ENCODE assay signal across 1 cellular context in genomic region chr10:43453266-43453831, GRCh38.
A peak's percentile ranks its signal among the peaks of the same experiment; 100 is the strongest.
TF ChIP-seq lines count a peak whose summit lies in the region.

No MANE protein-coding gene starts in this region.

TF ChIP-seq in GM12878, 131 proteins besides CTCF, POLR2A, EP300 and RAD21:
- TF ChIP-seq ZBTB11 (CRISPR knock-in tag; IDR thresholded peaks at IDR 0.05) (no peak), SUZ12 (IDR thresholded peaks at IDR 0.05; ENCODE audit: unreplicated experiment) (no peak), PAX5 (IDR thresholded peaks at IDR 0.05; ENCODE audit: borderline replicate concordance, low read depth, low read length) (no peak), CREM (IDR thresholded peaks at IDR 0.05; ENCODE audit: low read depth) (peak; percentile 49; the same call in 1 of the 2 replicates), MEF2A (IDR thresholded peaks at IDR 0.05; ENCODE audit: insufficient read depth, low read depth, low read length) (no peak), E2F8 (IDR thresholded peaks at IDR 0.05; ENCODE audit: low read depth, partially characterized antibody) (no peak), CREB1 (IDR thresholded peaks at IDR 0.05; ENCODE audit: low read depth) (peak; percentile 57), JUNB (IDR thresholded peaks at IDR 0.05) (peak; percentile 42), PAX8 (IDR thresholded peaks at IDR 0.05) (no peak), ZSCAN29 (IDR thresholded peaks at IDR 0.05) (no peak), RUNX3 (IDR thresholded peaks at IDR 0.05; ENCODE audit: low read length) (peak; percentile 88), SMC3 (IDR thresholded peaks at IDR 0.05; ENCODE audit: borderline replicate concordance, low read length) (no peak), YY1 (IDR thresholded peaks at IDR 0.05; ENCODE audit: low read depth, low read length) (peak; percentile 44; the same call in 1 of the 2 replicates), CBFB (IDR thresholded peaks at IDR 0.05; ENCODE audit: low read depth) (peak; percentile 34; the same call in 1 of the 2 replicates), SMAD5 (IDR thresholded peaks at IDR 0.05; ENCODE audit: low read depth) (no peak), HDGF (IDR thresholded peaks at IDR 0.05) (no peak), SREBF1 (IDR thresholded peaks at IDR 0.05; ENCODE audit: low read length) (no peak), EGR1 (IDR thresholded peaks at IDR 0.05; ENCODE audit: borderline replicate concordance in 1 of 2, low read depth in 2 of 2, low read length in 2 of 2) (no peak), MTA3 (IDR thresholded peaks at IDR 0.05; ENCODE audit: borderline replicate concordance, low read length) (peak; percentile 25; the same call in 1 of the 2 replicates), KDM1A (IDR thresholded peaks at IDR 0.05; ENCODE audit: borderline replicate concordance) (no peak), IRF4 (IDR thresholded peaks at IDR 0.05; ENCODE audit: low read depth, low read length) (peak; percentile 52; the same call in 1 of the 2 replicates)
- TF ChIP-seq, protein P1, sequence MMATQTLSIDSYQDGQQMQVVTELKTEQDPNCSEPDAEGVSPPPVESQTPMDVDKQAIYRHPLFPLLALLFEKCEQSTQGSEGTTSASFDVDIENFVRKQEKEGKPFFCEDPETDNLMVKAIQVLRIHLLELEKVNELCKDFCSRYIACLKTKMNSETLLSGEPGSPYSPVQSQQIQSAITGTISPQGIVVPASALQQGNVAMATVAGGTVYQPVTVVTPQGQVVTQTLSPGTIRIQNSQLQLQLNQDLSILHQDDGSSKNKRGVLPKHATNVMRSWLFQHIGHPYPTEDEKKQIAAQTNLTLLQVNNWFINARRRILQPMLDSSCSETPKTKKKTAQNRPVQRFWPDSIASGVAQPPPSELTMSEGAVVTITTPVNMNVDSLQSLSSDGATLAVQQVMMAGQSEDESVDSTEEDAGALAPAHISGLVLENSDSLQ (IDR thresholded peaks at IDR 0.05): 0 out of 2 replicates have a peak, but pooled peaks have one; percentile 22
- TF ChIP-seq, protein P2, sequence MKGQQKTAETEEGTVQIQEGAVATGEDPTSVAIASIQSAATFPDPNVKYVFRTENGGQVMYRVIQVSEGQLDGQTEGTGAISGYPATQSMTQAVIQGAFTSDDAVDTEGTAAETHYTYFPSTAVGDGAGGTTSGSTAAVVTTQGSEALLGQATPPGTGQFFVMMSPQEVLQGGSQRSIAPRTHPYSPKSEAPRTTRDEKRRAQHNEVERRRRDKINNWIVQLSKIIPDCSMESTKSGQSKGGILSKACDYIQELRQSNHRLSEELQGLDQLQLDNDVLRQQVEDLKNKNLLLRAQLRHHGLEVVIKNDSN (IDR thresholded peaks at IDR 0.05; ENCODE audit: borderline replicate concordance, extremely low read length, insufficient read depth, low read depth, low read length): no peak
- TF ChIP-seq, protein P3, sequence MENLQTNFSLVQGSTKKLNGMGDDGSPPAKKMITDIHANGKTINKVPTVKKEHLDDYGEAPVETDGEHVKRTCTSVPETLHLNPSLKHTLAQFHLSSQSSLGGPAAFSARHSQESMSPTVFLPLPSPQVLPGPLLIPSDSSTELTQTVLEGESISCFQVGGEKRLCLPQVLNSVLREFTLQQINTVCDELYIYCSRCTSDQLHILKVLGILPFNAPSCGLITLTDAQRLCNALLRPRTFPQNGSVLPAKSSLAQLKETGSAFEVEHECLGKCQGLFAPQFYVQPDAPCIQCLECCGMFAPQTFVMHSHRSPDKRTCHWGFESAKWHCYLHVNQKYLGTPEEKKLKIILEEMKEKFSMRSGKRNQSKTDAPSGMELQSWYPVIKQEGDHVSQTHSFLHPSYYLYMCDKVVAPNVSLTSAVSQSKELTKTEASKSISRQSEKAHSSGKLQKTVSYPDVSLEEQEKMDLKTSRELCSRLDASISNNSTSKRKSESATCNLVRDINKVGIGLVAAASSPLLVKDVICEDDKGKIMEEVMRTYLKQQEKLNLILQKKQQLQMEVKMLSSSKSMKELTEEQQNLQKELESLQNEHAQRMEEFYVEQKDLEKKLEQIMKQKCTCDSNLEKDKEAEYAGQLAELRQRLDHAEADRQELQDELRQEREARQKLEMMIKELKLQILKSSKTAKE (IDR thresholded peaks at IDR 0.05; ENCODE audit: low read depth, poor library complexity, severe bottlenecking): no peak
- TF ChIP-seq, protein P4, sequence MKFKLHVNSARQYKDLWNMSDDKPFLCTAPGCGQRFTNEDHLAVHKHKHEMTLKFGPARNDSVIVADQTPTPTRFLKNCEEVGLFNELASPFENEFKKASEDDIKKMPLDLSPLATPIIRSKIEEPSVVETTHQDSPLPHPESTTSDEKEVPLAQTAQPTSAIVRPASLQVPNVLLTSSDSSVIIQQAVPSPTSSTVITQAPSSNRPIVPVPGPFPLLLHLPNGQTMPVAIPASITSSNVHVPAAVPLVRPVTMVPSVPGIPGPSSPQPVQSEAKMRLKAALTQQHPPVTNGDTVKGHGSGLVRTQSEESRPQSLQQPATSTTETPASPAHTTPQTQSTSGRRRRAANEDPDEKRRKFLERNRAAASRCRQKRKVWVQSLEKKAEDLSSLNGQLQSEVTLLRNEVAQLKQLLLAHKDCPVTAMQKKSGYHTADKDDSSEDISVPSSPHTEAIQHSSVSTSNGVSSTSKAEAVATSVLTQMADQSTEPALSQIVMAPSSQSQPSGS (IDR thresholded peaks at IDR 0.05; ENCODE audit: low read length): peak; percentile 49; the same call in 1 of the 2 replicates
